ENCODE assay signal across 19 cellular contexts in the genomic region with DNA sequence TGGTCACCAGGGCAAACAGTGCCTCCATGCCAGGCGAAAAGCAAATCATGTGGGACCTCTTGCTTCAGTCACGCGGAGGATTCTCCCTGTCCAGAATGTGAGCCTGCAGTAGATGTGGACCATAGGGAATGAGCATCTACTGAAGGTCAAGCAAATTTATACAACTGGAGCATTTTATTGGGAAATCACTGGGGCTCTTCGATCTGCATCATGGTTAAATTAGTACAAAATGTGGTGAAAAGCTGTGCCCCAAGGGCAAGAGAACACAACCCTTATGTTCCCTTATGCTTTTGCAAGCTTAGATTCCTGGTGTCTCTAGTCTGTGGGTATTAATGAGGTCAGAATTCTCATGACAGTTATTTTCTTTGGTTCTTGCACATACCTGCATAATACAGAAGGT.
DNase-seq lines count a peak whose midpoint lies in the region; ATAC-seq and TF ChIP-seq lines count a peak whose summit lies in the region.
"Had no signal": no experiment of that assay in that cellular context is flagged by ENCODE, and none has a peak within 500 bp of the region (broad histone marks: within the 10 kb centered on the region; RNA-seq: fewer than 3 reads in every experiment).

No MANE protein-coding gene starts in this region.

- intact Hi-C loops in colonic mucosa (cut with DNase I): no loop called here

- in situ Hi-C loops in KBM-7 (cut with MboI; ENCODE audit: low pct_unique_long_range_greater_than_20kb, low sequenced_read_pairs): no loop called here

- H3K4me1 ChIP-seq in colonic mucosa: no peaks in the 10 kb centered on the region
- H3K4me1 ChIP-seq: BLaER1, HAP-1 had no signal

- no peaks in the 10 kb centered on the region for H3K9me3 ChIP-seq in colonic mucosa
- H3K9me3 ChIP-seq: HAP-1 had no signal

- peaks cover 23% of the 10 kb centered on the region for H3K9me3 Mint-ChIP-seq in nephron progenitor cell

- H3K4me3 ChIP-seq in BJ (ENCODE audit: low read depth, low read length): no peak overlapping the region
- H3K4me3 ChIP-seq in choroid plexus epithelial cell (ENCODE audit: low read depth, low read length): no peak overlapping the region
- no peak overlapping the region for H3K4me3 ChIP-seq in colonic mucosa
- H3K4me3 ChIP-seq: A549, BLaER1, HAP-1 had no signal

- no peak overlapping the region for H3K9ac ChIP-seq in colonic mucosa (ENCODE audit: low read depth in 2 of 2, low read length in 2 of 2)
- H3K9ac ChIP-seq: BLaER1 had no signal

- peak overlapping the region; percentile 50 for H3K27ac Mint-ChIP-seq in nephron progenitor cell
- H3K27ac Mint-ChIP-seq: CD14-positive monocyte; CD4-positive, alpha-beta memory T cell had no signal

- no peaks in the 10 kb centered on the region for H3K36me3 Mint-ChIP-seq in nephron progenitor cell (ENCODE audit: low read depth)
- H3K36me3 Mint-ChIP-seq: CD14-positive monocyte; CD4-positive, alpha-beta memory T cell; IgD-negative memory B cell had no signal

- H3K27me3 ChIP-seq in BJ (ENCODE audit: control insufficient read depth, insufficient read depth, low read length) (no peaks in the 10 kb centered on the region), colonic mucosa (no peaks in the 10 kb centered on the region)
- H3K27me3 ChIP-seq: BLaER1 had no signal

- CTCF ChIA-PET in BJ (lab: Yijun Ruan, JAX): no interaction called here

- TF ChIP-seq CTCF in BJ (IDR thresholded peaks at IDR 0.05; ENCODE audit: insufficient read depth, low read depth, low read length): no peak
- TF ChIP-seq CTCF in choroid plexus epithelial cell (conservative IDR thresholded peaks at IDR 0.05; ENCODE audit: low read depth, low read length): no peak
- TF ChIP-seq CTCF in nephron progenitor cell (IDR thresholded peaks at IDR 0.05): no peak
- TF ChIP-seq CTCF in colonic mucosa (IDR thresholded peaks at IDR 0.05): no peak

- H3K36me3 ChIP-seq in BJ (ENCODE audit: control insufficient read depth, insufficient read depth, low read length) (no peaks in the 10 kb centered on the region), colonic mucosa (no peaks in the 10 kb centered on the region)
- H3K36me3 ChIP-seq: BLaER1, HAP-1 had no signal

- POLR2A ChIA-PET in BJ (lab: Charles Lee): no interaction called here

- ATAC-seq in HG03565 (IDR thresholded peaks at IDR 0.05; ENCODE audit: unreplicated experiment): no peak
- ATAC-seq: A549 had no signal

- no peak overlapping the region for H3K4me3 Mint-ChIP-seq in nephron progenitor cell
- H3K4me3 Mint-ChIP-seq: CD14-positive monocyte; CD4-positive, alpha-beta memory T cell; IgD-negative memory B cell had no signal

- H3K27me3 Mint-ChIP-seq in nephron progenitor cell (ENCODE audit: low read depth, poor library complexity): peaks cover 10% of the 10 kb centered on the region

- no peaks in the 10 kb centered on the region for H3K4me1 Mint-ChIP-seq in nephron progenitor cell
- H3K4me1 Mint-ChIP-seq: CD14-positive monocyte; CD4-positive, alpha-beta memory T cell; IgD-negative memory B cell had no signal

- DNase-seq in BJ (ENCODE audit: low read depth) (peak; percentile 20), choroid plexus epithelial cell (ENCODE audit: low read depth) (peak; percentile 34), fibroblast of gingiva (ENCODE audit: low read depth) (peak; percentile 90), nephron progenitor cell (no peak), colonic mucosa (no peak), KBM-7 (no peak), nucleus accumbens (lab: John Stamatoyannopoulos, UW) (no peak)
- DNase-seq: AML-193; CD4-positive, alpha-beta memory T cell; DMS153; DMS79; GF-D8 had no signal

- H3K27ac ChIP-seq in colonic mucosa: no peak overlapping the region
- H3K27ac ChIP-seq: 22Rv1, A549, BLaER1 had no signal

Comparison
In these comparisons a context has a peak if more than half of its experiments do, and no peak if none do; other contexts are left out.
1. DNase-seq: peak in BJ (single experiment), choroid plexus epithelial cell (single experiment) and fibroblast of gingiva (single experiment); none in nephron progenitor cell (single experiment), colonic mucosa (single experiment), KBM-7 (single experiment) and nucleus accumbens (0 of 56).